3 cellular contexts compared by ENCODE assay signal in the genomic region with DNA sequence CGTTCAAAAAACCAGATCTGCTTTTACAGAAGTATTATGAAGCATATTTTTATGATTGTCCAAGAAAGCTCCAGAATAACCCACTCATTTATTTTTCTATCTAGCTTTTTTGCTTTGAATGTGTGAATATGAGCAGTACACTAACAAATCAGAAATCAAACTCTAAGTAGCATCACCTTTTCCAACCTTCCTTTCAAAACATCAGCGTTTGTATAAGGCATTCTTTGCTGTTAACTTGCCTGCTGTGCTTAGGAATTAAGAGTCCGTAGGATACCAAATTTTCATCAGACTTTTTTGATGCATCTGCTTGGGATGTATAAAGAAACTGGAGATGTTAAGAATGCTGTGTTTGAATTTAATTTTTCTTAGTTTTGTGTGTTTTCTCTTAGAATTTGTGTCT.
TF ChIP-seq lines count a peak whose summit lies in the region.

No MANE protein-coding gene starts in this region.

TF ChIP-seq in SK-N-SH, 30 proteins besides CTCF, POLR2A, EP300 and RAD21 (continued from another document):
- TF ChIP-seq, protein P1, sequence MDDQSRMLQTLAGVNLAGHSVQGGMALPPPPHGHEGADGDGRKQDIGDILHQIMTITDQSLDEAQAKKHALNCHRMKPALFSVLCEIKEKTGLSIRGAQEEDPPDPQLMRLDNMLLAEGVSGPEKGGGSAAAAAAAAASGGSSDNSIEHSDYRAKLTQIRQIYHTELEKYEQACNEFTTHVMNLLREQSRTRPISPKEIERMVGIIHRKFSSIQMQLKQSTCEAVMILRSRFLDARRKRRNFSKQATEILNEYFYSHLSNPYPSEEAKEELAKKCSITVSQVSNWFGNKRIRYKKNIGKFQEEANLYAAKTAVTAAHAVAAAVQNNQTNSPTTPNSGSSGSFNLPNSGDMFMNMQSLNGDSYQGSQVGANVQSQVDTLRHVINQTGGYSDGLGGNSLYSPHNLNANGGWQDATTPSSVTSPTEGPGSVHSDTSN (IDR thresholded peaks at IDR 0.05): no peak
- TF ChIP-seq FOXM1 (IDR thresholded peaks at IDR 0.05; ENCODE audit: low read depth) (no peak), ZBTB33 (IDR thresholded peaks at IDR 0.05; ENCODE audit: borderline replicate concordance, low read depth) (no peak)

TF ChIP-seq in SK-N-SH treated with all-trans-retinoic acid at 6 μM for 48 hours, 23 proteins besides CTCF, POLR2A, EP300 and RAD21 (continued from another document):
- TF ChIP-seq TSHZ2 (CRISPR knock-in tag; IDR thresholded peaks at IDR 0.05) (no peak), POU6F1 (CRISPR knock-in tag; IDR thresholded peaks at IDR 0.05; ENCODE audit: borderline replicate concordance, low read depth) (no peak), ARNTL (CRISPR knock-in tag; IDR thresholded peaks at IDR 0.05; ENCODE audit: borderline replicate concordance, low read depth) (no peak), ZC3H10 (CRISPR knock-in tag; IDR thresholded peaks at IDR 0.05) (no peak)

TF ChIP-seq in WTC11, 78 proteins besides CTCF, POLR2A, EP300 and RAD21 (continued from another document):
- TF ChIP-seq, protein P2, sequence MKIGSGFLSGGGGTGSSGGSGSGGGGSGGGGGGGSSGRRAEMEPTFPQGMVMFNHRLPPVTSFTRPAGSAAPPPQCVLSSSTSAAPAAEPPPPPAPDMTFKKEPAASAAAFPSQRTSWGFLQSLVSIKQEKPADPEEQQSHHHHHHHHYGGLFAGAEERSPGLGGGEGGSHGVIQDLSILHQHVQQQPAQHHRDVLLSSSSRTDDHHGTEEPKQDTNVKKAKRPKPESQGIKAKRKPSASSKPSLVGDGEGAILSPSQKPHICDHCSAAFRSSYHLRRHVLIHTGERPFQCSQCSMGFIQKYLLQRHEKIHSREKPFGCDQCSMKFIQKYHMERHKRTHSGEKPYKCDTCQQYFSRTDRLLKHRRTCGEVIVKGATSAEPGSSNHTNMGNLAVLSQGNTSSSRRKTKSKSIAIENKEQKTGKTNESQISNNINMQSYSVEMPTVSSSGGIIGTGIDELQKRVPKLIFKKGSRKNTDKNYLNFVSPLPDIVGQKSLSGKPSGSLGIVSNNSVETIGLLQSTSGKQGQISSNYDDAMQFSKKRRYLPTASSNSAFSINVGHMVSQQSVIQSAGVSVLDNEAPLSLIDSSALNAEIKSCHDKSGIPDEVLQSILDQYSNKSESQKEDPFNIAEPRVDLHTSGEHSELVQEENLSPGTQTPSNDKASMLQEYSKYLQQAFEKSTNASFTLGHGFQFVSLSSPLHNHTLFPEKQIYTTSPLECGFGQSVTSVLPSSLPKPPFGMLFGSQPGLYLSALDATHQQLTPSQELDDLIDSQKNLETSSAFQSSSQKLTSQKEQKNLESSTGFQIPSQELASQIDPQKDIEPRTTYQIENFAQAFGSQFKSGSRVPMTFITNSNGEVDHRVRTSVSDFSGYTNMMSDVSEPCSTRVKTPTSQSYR (CRISPR knock-in tag; IDR thresholded peaks at IDR 0.05): no peak
TF ChIP-seq in WTC11: peak in this region for 0.
